Comparison of ENCODE assay signal across 8 cellular contexts in genomic region chr16:30774367-30775130, GRCh38. TPM values are rescaled to one million over a fixed set of nuclear protein-coding genes. Genes with fewer than 3 reads are reported as not detected.
DNase-seq lines count a peak whose midpoint lies in the region; ATAC-seq lines count a peak whose summit lies in the region.

No MANE protein-coding gene starts in this region.

- H3K4me2 ChIP-seq in GM23248 (ENCODE audit: unreplicated experiment) = peak overlapping the region; percentile 99
- peak overlapping the region; percentile 92 for H3K4me2 ChIP-seq in skeletal muscle satellite cell (ENCODE audit: low read length)

- peak overlapping the region; percentile 79 for H3K4me3 ChIP-seq in GM23248
- H3K4me3 ChIP-seq in skeletal muscle satellite cell (ENCODE audit: low read length) = peak overlapping the region; percentile 77

- H3K9me3 ChIP-seq in GM23248 (ENCODE audit: low read depth) = no peaks in the 10 kb centered on the region
- no peaks in the 10 kb centered on the region for H3K9me3 ChIP-seq in skeletal muscle satellite cell (replicated peaks; ENCODE audit: low read length)

- H3K36me3 Mint-ChIP-seq in activated T-helper 1 cell treated with anti-CD3 and anti-CD28 coated beads, Interleukin-12 subunit alpha, Interleukin-12 subunit beta, Interleukin-2, Interleukin-4 antibody, amounts not matched to agents 30 ng/mL and 10 ng/mL and 1 ng/mL, durations not matched to agents 14 hours and 24 hours and 36 hours (ENCODE audit: low read depth) = peaks cover 22% of the 10 kb centered on the region

- peaks cover 20% of the 10 kb centered on the region for H3K4me1 Mint-ChIP-seq in activated T-helper 1 cell treated with anti-CD3 and anti-CD28 coated beads, Interleukin-12 subunit alpha, Interleukin-12 subunit beta, Interleukin-2, Interleukin-4 antibody, amounts not matched to agents 30 ng/mL and 10 ng/mL and 1 ng/mL, durations not matched to agents 14 hours and 24 hours and 36 hours (ENCODE audit: low read depth)

- H3K9me2 ChIP-seq in GM23248 (ENCODE audit: insufficient read depth) = no peaks in the 10 kb centered on the region

- intact Hi-C loops in activated T-helper 1 cell treated with anti-CD3 and anti-CD28 coated beads, Interleukin-12 subunit alpha, Interleukin-12 subunit beta, Interleukin-2, Interleukin-4 antibody, amounts not matched to agents 30 ng/mL and 10 ng/mL and 1 ng/mL, durations not matched to agents 14 hours and 24 hours and 36 hours (cut with micrococcal nuclease) = loop anchor here (1.0 kb wide), 3 partner anchors 12 to 40 kb away; partner anchors contain the start of genes CFAP119, PHKG2 and RNF40
- intact Hi-C loops in left ventricle myocardium superior (cut with micrococcal nuclease) = no loop called here

- in situ Hi-C loops in GM23248 (cut with MboI) = no loop called here

- WGBS in GM23248 (ENCODE audit: low coverage in 1 of 2, low lambda C conversion rate in 2 of 2, missing lambda C conversion rate in 2 of 2), 2 experiments = 44 to 49% methylated on average over 8 of the region's 8 CpGs

- H3K27ac Mint-ChIP-seq in activated T-helper 1 cell treated with anti-CD3 and anti-CD28 coated beads, Interleukin-12 subunit alpha, Interleukin-12 subunit beta, Interleukin-2, Interleukin-4 antibody, amounts not matched to agents 30 ng/mL and 10 ng/mL and 1 ng/mL, durations not matched to agents 14 hours and 24 hours and 36 hours = no peak overlapping the region

- peak; percentile 30 for ATAC-seq in left ventricle myocardium superior

- peak overlapping the region; percentile 74 for H3K27ac ChIP-seq in GM23248

- 0 out of 2 replicates have a peak, but pooled peaks cover 14% of the 10 kb centered on the region for H3K79me2 ChIP-seq in GM23248 (ENCODE audit: insufficient read depth)

- H3K4me3 Mint-ChIP-seq in activated T-helper 1 cell treated with anti-CD3 and anti-CD28 coated beads, Interleukin-12 subunit alpha, Interleukin-12 subunit beta, Interleukin-2, Interleukin-4 antibody, amounts not matched to agents 30 ng/mL and 10 ng/mL and 1 ng/mL, durations not matched to agents 14 hours and 24 hours and 36 hours = peak overlapping the region; percentile 94

- H3K4me1 ChIP-seq in GM23248 (ENCODE audit: insufficient read depth) (peaks cover 12% of the 10 kb centered on the region; the same call in 1 of the 2 replicates), skeletal muscle satellite cell (ENCODE audit: control insufficient read depth, insufficient read depth, low read length) (peaks cover 23% of the 10 kb centered on the region)

- H3K9me3 Mint-ChIP-seq in activated T-helper 1 cell treated with anti-CD3 and anti-CD28 coated beads, Interleukin-12 subunit alpha, Interleukin-12 subunit beta, Interleukin-2, Interleukin-4 antibody, amounts not matched to agents 30 ng/mL and 10 ng/mL and 1 ng/mL, durations not matched to agents 14 hours and 24 hours and 36 hours = no peaks in the 10 kb centered on the region

- H3K9ac ChIP-seq in GM23248 (peak overlapping the region; percentile 93), skeletal muscle satellite cell (ENCODE audit: low read depth, low read length) (peak overlapping the region; percentile 87)

- no peaks in the 10 kb centered on the region for H4K20me1 ChIP-seq in GM23248 (ENCODE audit: insufficient read depth)

- H3K27me3 Mint-ChIP-seq in activated T-helper 1 cell treated with anti-CD3 and anti-CD28 coated beads, Interleukin-12 subunit alpha, Interleukin-12 subunit beta, Interleukin-2, Interleukin-4 antibody, amounts not matched to agents 30 ng/mL and 10 ng/mL and 1 ng/mL, durations not matched to agents 14 hours and 24 hours and 36 hours (ENCODE audit: insufficient read depth) = no peaks in the 10 kb centered on the region

- H3K27me3 ChIP-seq in GM23248 (replicated peaks; ENCODE audit: insufficient read depth) (no peaks in the 10 kb centered on the region), skeletal muscle satellite cell (ENCODE audit: control insufficient read depth, insufficient read depth, low read length) (no peaks in the 10 kb centered on the region)

- H3F3A ChIP-seq in GM23248 (ENCODE audit: insufficient read depth) = peaks cover 22% of the 10 kb centered on the region; the same call in 1 of the 2 replicates

- H3K36me3 ChIP-seq in GM23248 (ENCODE audit: low read depth) = peaks cover 12% of the 10 kb centered on the region; the same call in 1 of the 2 replicates
- peaks cover 40% of the 10 kb centered on the region for H3K36me3 ChIP-seq in skeletal muscle satellite cell (ENCODE audit: insufficient read depth, low read length)

- peak overlapping the region; percentile 67 for H2AFZ ChIP-seq in GM23248

- peak; percentile 48 for DNase-seq in GM23248
- DNase-seq in activated T-helper 1 cell treated with anti-CD3 and anti-CD28 coated beads, Interleukin-12 subunit alpha, Interleukin-12 subunit beta, Interleukin-2, Interleukin-4 antibody, amounts not matched to agents 30 ng/mL and 10 ng/mL and 1 ng/mL, durations not matched to agents 14 hours and 24 hours and 36 hours (ENCODE audit: low spot score) = no peak
- peak; percentile 62 for DNase-seq in left ventricle myocardium superior
- no peak for DNase-seq in kidney glomerular epithelial cell (lab: John Stamatoyannopoulos, UW)
- no peak for DNase-seq in pons (ENCODE audit: low spot score)
- DNase-seq in activated effector memory CD4-positive, alpha-beta T cell treated with Interleukin-2 at 50 U/mL for 16 hours = no peak
- no peak for DNase-seq in NCI-H345 (lab: John Stamatoyannopoulos, UW)

RNA-seq across cellular contexts. Expression of gene RNF40, which starts 12.4 kb away (rescaled TPM):
- 97.9 and 99.0 TPM in 2 replicates for total RNA-seq in GM23248 (2014; rRNA removed; shearing (Covaris generic))
- 71.2 and 71.5 TPM in 2 replicates for polyA plus RNA-seq in GM23248 (2016; fragmentation: Nextera tagmentation; extraction: Ambion mirVana)
- total RNA-seq in activated T-helper 1 cell treated with anti-CD3 and anti-CD28 coated beads, Interleukin-12 subunit alpha, Interleukin-12 subunit beta, Interleukin-2, Interleukin-4 antibody, amounts not matched to agents 30 ng/mL and 10 ng/mL and 1 ng/mL, durations not matched to agents 14 hours and 24 hours and 36 hours = 98.2 and 98.5 TPM in 2 replicates
- 49.3 TPM for total RNA-seq in left ventricle myocardium superior
- 63.6 and 80.4 TPM in 2 replicates for total RNA-seq in skeletal muscle satellite cell (2012; rRNA removed)

RNA-seq across cellular contexts. Expression of gene ZNF629, which starts 12.5 kb away (rescaled TPM):
- 12.2 and 19.3 TPM in 2 replicates for total RNA-seq in GM23248 (2014; rRNA removed; shearing (Covaris generic))
- polyA plus RNA-seq in GM23248 (2016; fragmentation: Nextera tagmentation; extraction: Ambion mirVana) = 4.8 and 5.0 TPM in 2 replicates
- total RNA-seq in activated T-helper 1 cell treated with anti-CD3 and anti-CD28 coated beads, Interleukin-12 subunit alpha, Interleukin-12 subunit beta, Interleukin-2, Interleukin-4 antibody, amounts not matched to agents 30 ng/mL and 10 ng/mL and 1 ng/mL, durations not matched to agents 14 hours and 24 hours and 36 hours = 2.7 and 3.2 TPM in 2 replicates
- total RNA-seq in left ventricle myocardium superior = 19.2 TPM
- 10.4 and 12.2 TPM in 2 replicates for total RNA-seq in skeletal muscle satellite cell (2012; rRNA removed)

RNA-seq across cellular contexts. Expression of gene CFAP119, which starts 12.7 kb away (rescaled TPM):
- 0.89 and 2.7 TPM in 2 replicates for total RNA-seq in GM23248 (2014; rRNA removed; shearing (Covaris generic))
- 4.1 and 4.6 TPM in 2 replicates for polyA plus RNA-seq in GM23248 (2016; fragmentation: Nextera tagmentation; extraction: Ambion mirVana)
- total RNA-seq in activated T-helper 1 cell treated with anti-CD3 and anti-CD28 coated beads, Interleukin-12 subunit alpha, Interleukin-12 subunit beta, Interleukin-2, Interleukin-4 antibody, amounts not matched to agents 30 ng/mL and 10 ng/mL and 1 ng/mL, durations not matched to agents 14 hours and 24 hours and 36 hours = 4.4 and 5.6 TPM in 2 replicates
- total RNA-seq in left ventricle myocardium superior = 1.1 TPM
- total RNA-seq in skeletal muscle satellite cell (2012; rRNA removed) = 1.8 and 4.6 TPM in 2 replicates

RNA-seq across cellular contexts. Expression of gene PHKG2, which starts 26.3 kb away (rescaled TPM):
- total RNA-seq in GM23248 (2014; rRNA removed; shearing (Covaris generic)) = 12.5 and 19.9 TPM in 2 replicates
- 15.7 and 17.0 TPM in 2 replicates for polyA plus RNA-seq in GM23248 (2016; fragmentation: Nextera tagmentation; extraction: Ambion mirVana)
- total RNA-seq in activated T-helper 1 cell treated with anti-CD3 and anti-CD28 coated beads, Interleukin-12 subunit alpha, Interleukin-12 subunit beta, Interleukin-2, Interleukin-4 antibody, amounts not matched to agents 30 ng/mL and 10 ng/mL and 1 ng/mL, durations not matched to agents 14 hours and 24 hours and 36 hours = 42.4 and 43.6 TPM in 2 replicates
- total RNA-seq in left ventricle myocardium superior = 16.7 TPM
- total RNA-seq in skeletal muscle satellite cell (2012; rRNA removed) = 17.2 and 22.5 TPM in 2 replicates

Comparison
In these comparisons a context has a peak if more than half of its experiments do, and no peak if none do; other contexts are left out.
1. DNase-seq: peak in GM23248 (single experiment) and left ventricle myocardium superior (single experiment); none in activated T-helper 1 cell treated with anti-CD3 and anti-CD28 coated beads, Interleukin-12 subunit alpha, Interleukin-12 subunit beta, Interleukin-2, Interleukin-4 antibody, amounts not matched to agents 30 ng/mL and 10 ng/mL and 1 ng/mL, durations not matched to agents 14 hours and 24 hours and 36 hours (single experiment), kidney glomerular epithelial cell (single experiment), pons (single experiment), activated effector memory CD4-positive, alpha-beta T cell treated with Interleukin-2 at 50 U/mL for 16 hours (single experiment) and NCI-H345 (single experiment).